In the genomic region with DNA sequence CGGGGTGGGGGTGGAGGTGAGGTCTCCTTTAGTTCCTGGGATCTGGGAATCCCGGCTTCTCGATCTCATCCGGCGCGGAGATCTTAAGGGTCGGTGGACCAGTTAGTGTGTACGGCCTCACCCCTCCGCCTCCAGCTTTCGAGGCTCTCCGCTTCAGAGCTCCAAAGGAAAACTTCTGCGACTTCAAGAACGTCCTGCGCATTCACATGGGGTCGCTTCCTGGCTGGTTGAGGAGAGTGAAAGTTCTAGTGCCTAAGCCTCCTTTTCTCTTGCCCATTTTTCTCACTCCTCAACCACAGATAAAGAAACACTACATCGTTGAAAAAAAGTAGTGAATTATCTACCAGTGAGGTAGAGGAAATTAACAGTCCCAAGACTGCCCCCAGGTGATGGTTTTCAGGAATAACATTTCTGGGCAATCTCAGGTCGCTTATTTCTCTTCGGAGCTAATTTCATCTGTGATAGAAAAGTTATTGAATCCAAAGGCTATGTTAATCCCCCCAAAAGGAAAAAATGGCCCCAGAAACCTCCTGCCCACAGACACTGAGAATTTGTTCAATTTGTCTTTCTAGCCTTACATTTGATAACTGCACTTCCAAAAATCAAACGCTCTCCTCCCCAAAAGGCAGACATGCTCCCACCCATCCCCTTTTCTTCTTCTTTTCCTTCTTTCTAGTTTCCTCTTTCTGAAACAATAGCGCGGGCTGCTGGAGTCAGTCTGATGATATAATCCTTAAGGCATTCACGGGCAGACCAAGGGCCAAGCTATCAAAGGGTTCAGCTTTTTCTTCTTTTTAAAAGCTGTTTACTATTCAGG, we compare ENCODE assay signal across 9 cellular contexts. TPM values are rescaled to one million over a fixed set of nuclear protein-coding genes. Genes with fewer than 3 reads are reported as not detected.
DNase-seq lines count a peak whose midpoint lies in the region; FAIRE-seq and TF ChIP-seq lines count a peak whose summit lies in the region.
"Had no signal": no experiment of that assay in that cellular context is flagged by ENCODE, and none has a peak within 500 bp of the region (broad histone marks: within the 10 kb centered on the region; RNA-seq: fewer than 3 reads in every experiment).

No MANE protein-coding gene starts in this region.

- TF ChIP-seq CTCF in parathyroid adenoma (IDR thresholded peaks at IDR 0.05): peak; percentile 43

- H3K27ac ChIP-seq in parathyroid adenoma: no peak overlapping the region

- TF ChIP-seq POLR2A in GM12892 (IDR thresholded peaks at IDR 0.05; ENCODE audit: low read depth, low read length): no peak

- in situ Hi-C loops in G401 (cut with HindIII; ENCODE audit: low sequenced_read_pairs): no loop called here

- H3K4me1 Mint-ChIP-seq in activated CD4-positive, alpha-beta memory T cell treated with anti-CD3 and anti-CD28 coated beads, Interleukin-2, amount 10 ng/mL, durations not matched to agents 7 days and 5 days: peaks cover 6% of the 10 kb centered on the region

- POLR2A ChIA-PET in activated CD4-positive, alpha-beta memory T cell treated with anti-CD3 and anti-CD28 coated beads, Interleukin-2, amount 10 ng/mL, durations not matched to agents 7 days and 5 days (lab: Charles Lee): interaction anchor here (1.6 kb wide), 1 partner anchor 12 kb away, joined by 3 read pairs; no protein-coding TSS in a partner anchor

- CTCF ChIA-PET in activated CD4-positive, alpha-beta memory T cell treated with anti-CD3 and anti-CD28 coated beads, Interleukin-2, amount 10 ng/mL, durations not matched to agents 7 days and 5 days (lab: Charles Lee): interaction anchor here (1.1 to 1.6 kb wide), 3 partner anchors 24 to 857 kb away, joined by 3 to 5 read pairs (median 3); no protein-coding TSS in a partner anchor

- DNase-seq in G401 (ENCODE audit: low spot score) (peak; percentile 32), H4 (ENCODE audit: low spot score) (peak; percentile 52), NCI-H187 treated with DMSO at 0.1 percent for 48 hours (lab: John Stamatoyannopoulos, UW) (peak; percentile 22), glomerular visceral epithelial cell (ENCODE audit: extremely low spot score) (peak; percentile 86), GM12892 (ENCODE audit: insufficient read length) (no peak), cerebellar nuclear complex (lab: John Stamatoyannopoulos, UW) (no peak)
- DNase-seq in activated CD4-positive, alpha-beta memory T cell treated with anti-CD3 and anti-CD28 coated beads, Interleukin-2, amount 10 ng/mL, durations not matched to agents 7 days and 5 days: peak; percentile 16

- H3K9me3 Mint-ChIP-seq in activated CD4-positive, alpha-beta memory T cell treated with anti-CD3 and anti-CD28 coated beads, Interleukin-2, amount 10 ng/mL, durations not matched to agents 7 days and 5 days: no peaks in the 10 kb centered on the region

- no peaks in the 10 kb centered on the region for H3K36me3 ChIP-seq in parathyroid adenoma (ENCODE audit: control insufficient read depth, insufficient read depth, low read length)

- peak overlapping the region; percentile 35 for H3K4me3 ChIP-seq in parathyroid adenoma (ENCODE audit: low read depth, low read length)

- H3K9me3 ChIP-seq in parathyroid adenoma (ENCODE audit: control insufficient read depth, low read length): no peaks in the 10 kb centered on the region

- H2AFZ ChIP-seq in parathyroid adenoma: no peak overlapping the region

- peak overlapping the region; percentile 52 for H3K4me2 ChIP-seq in parathyroid adenoma (ENCODE audit: low read length)

- H3K4me1 ChIP-seq in parathyroid adenoma: no peaks in the 10 kb centered on the region

- no peaks in the 10 kb centered on the region for H3K79me2 ChIP-seq in parathyroid adenoma

- peaks cover 9% of the 10 kb centered on the region for H3K27me3 ChIP-seq in parathyroid adenoma (ENCODE audit: control insufficient read depth, insufficient read depth, low read length)

- peaks cover 10% of the 10 kb centered on the region for H3K36me3 Mint-ChIP-seq in activated CD4-positive, alpha-beta memory T cell treated with anti-CD3 and anti-CD28 coated beads, Interleukin-2, amount 10 ng/mL, durations not matched to agents 7 days and 5 days (ENCODE audit: low read depth)

- no peak overlapping the region for H3K27ac Mint-ChIP-seq in activated CD4-positive, alpha-beta memory T cell treated with anti-CD3 and anti-CD28 coated beads, Interleukin-2, amount 10 ng/mL, durations not matched to agents 7 days and 5 days

- FAIRE-seq in GM12892 (lab: Jason Lieb, UNC): no peak
- FAIRE-seq: colon had no signal

- H3K27me3 Mint-ChIP-seq in activated CD4-positive, alpha-beta memory T cell treated with anti-CD3 and anti-CD28 coated beads, Interleukin-2, amount 10 ng/mL, durations not matched to agents 7 days and 5 days: peaks cover 52% of the 10 kb centered on the region

- H3K9ac ChIP-seq in parathyroid adenoma: no peak overlapping the region

- peak overlapping the region; percentile 33 for H3K4me3 Mint-ChIP-seq in activated CD4-positive, alpha-beta memory T cell treated with anti-CD3 and anti-CD28 coated beads, Interleukin-2, amount 10 ng/mL, durations not matched to agents 7 days and 5 days

RNA-seq across cellular contexts. Expression of a gene that starts 20.5 kb away (rescaled TPM):
- 7.0 and 8.1 TPM in 2 replicates for total RNA-seq in G401 (2014; rRNA removed; shearing (Covaris generic))
- total RNA-seq in H4 (2014; rRNA removed; shearing (Covaris generic)): not detected in 2 replicates
- not detected for total RNA-seq in activated CD4-positive, alpha-beta memory T cell treated with anti-CD3 and anti-CD28 coated beads, Interleukin-2, amount 10 ng/mL, durations not matched to agents 7 days and 5 days
- 0.19 TPM for polyA plus RNA-seq in GM12892 (2012; ENCODE audit: missing spikeins)

Comparison
In these comparisons a context has a peak if more than half of its experiments do, and no peak if none do; other contexts are left out.
1. DNase-seq: peak in G401 (single experiment), H4 (single experiment), NCI-H187 treated with DMSO at 0.1 percent for 48 hours (single experiment), activated CD4-positive, alpha-beta memory T cell treated with anti-CD3 and anti-CD28 coated beads, Interleukin-2, amount 10 ng/mL, durations not matched to agents 7 days and 5 days (single experiment) and glomerular visceral epithelial cell (single experiment); none in GM12892 (single experiment) and cerebellar nuclear complex (0 of 2).